13 cellular contexts compared by ENCODE assay signal in genomic region chr9:134178781-134179551, GRCh38. TPM values are rescaled to one million over a fixed set of nuclear protein-coding genes. Genes with fewer than 3 reads are reported as not detected.
DNase-seq lines count a peak whose midpoint lies in the region; ATAC-seq and TF ChIP-seq lines count a peak whose summit lies in the region.
"Had no signal": no experiment of that assay in that cellular context is flagged by ENCODE, and none has a peak within 500 bp of the region (broad histone marks: within the 10 kb centered on the region; RNA-seq: fewer than 3 reads in every experiment).

No MANE protein-coding gene starts in this region.

- H3K27ac ChIP-seq in SK-N-SH (ENCODE audit: low read depth in 2 of 2, low read length in 1 of 2) = no peak overlapping the region
- H3K27ac ChIP-seq: 22Rv1 had no signal

- POLR2A ChIA-PET in SK-N-SH (lab: Yijun Ruan, JAX) = no interaction called here

- no peak overlapping the region for H3K9ac ChIP-seq in SK-N-SH

- H4K20me1 ChIP-seq in SK-N-SH (ENCODE audit: insufficient read depth) = no peaks in the 10 kb centered on the region

- no peak for TF ChIP-seq CTCF in SK-N-SH (IDR thresholded peaks at IDR 0.05)

- no peak overlapping the region for H2AFZ ChIP-seq in SK-N-SH (ENCODE audit: low read depth)

- H3F3A ChIP-seq in SK-N-SH (replicated peaks; ENCODE audit: insufficient read depth) = no peaks in the 10 kb centered on the region

- H3K4me3 ChIP-seq in SK-N-SH (ENCODE audit: low read depth in 2 of 2, low read length in 1 of 2) = no peak overlapping the region

- H3K9me3 ChIP-seq in SK-N-SH = no peaks in the 10 kb centered on the region

- no peaks in the 10 kb centered on the region for H3K79me2 ChIP-seq in SK-N-SH (ENCODE audit: insufficient read depth)

- DNase-seq in SK-N-SH = peak; percentile 54
- DNase-seq in astrocyte of the hippocampus (ENCODE audit: low read depth, low spot score) = peak; percentile 34
- DNase-seq in left kidney (ENCODE audit: low read depth, low spot score) = peak; percentile 67
- DNase-seq in stromal cell of bone marrow (ENCODE audit: low read depth) = peak; percentile 78
- no peak for DNase-seq in NCI-H2107 (lab: John Stamatoyannopoulos, UW)
- no peak for DNase-seq in HT-29 (ENCODE audit: low spot score)
- DNase-seq: central memory CD4-positive, alpha-beta T cell; stimulated activated CD4-positive, alpha-beta T cell treated with anti-CD3 and anti-CD28 coated beads, Interleukin-1b, Interleukin-23, amount 100 ng/mL, for 48 hours; substantia nigra had no signal

- no peaks in the 10 kb centered on the region for H3K36me3 ChIP-seq in SK-N-SH (replicated peaks in 1 of 2; ENCODE audit: control insufficient read depth in 1 of 2, insufficient read depth in 2 of 2, low read length in 1 of 2)

- ATAC-seq in SK-N-SH treated with all-trans-retinoic acid at 6 μM for 48 hours = no peak; the same call in 1 of the 3 replicates
- ATAC-seq in GM18505 (IDR thresholded peaks at IDR 0.05; ENCODE audit: unreplicated experiment) = no peak

- CTCF ChIA-PET in SK-N-SH (lab: Yijun Ruan, JAX) = interaction anchor here (1.0 to 2.8 kb wide), 5 partner anchors 8 to 600 kb away, joined by 3 to 21 read pairs (median 4); no protein-coding TSS in a partner anchor

- H3K4me1 ChIP-seq in SK-N-SH (ENCODE audit: control insufficient read depth in 1 of 2, insufficient read depth in 2 of 2, low read depth in 1 of 2, low read length in 1 of 2) = peaks cover 0 to 7% of the 10 kb centered on the region in 2 experiments; a peak in 1 of 4 replicates

- no peak for TF ChIP-seq POLR2A in GM18505 (IDR thresholded peaks at IDR 0.05; ENCODE audit: borderline replicate concordance, extremely low read depth, insufficient read depth, insufficient read length)

- no peaks in the 10 kb centered on the region for H3K9me2 ChIP-seq in SK-N-SH

- no peak for TF ChIP-seq EP300 in SK-N-SH (IDR thresholded peaks at IDR 0.05; ENCODE audit: borderline replicate concordance in 1 of 2, low read depth in 1 of 2, low read length in 1 of 2)

- H3K27me3 ChIP-seq in SK-N-SH (ENCODE audit: insufficient read depth) = peaks cover 7% of the 10 kb centered on the region; the same call in 1 of the 2 replicates

- 68% methylated on average over 19 of the region's 30 CpGs for WGBS in SK-N-SH (ENCODE audit: low lambda C conversion rate)

- TF ChIP-seq RAD21 in SK-N-SH (IDR thresholded peaks at IDR 0.05; ENCODE audit: low read length) = no peak

- H3K4me2 ChIP-seq in SK-N-SH = no peak overlapping the region

TF ChIP-seq in SK-N-SH, 30 proteins besides CTCF, POLR2A, EP300 and RAD21:
- no peak for TF ChIP-seq USF2 (IDR thresholded peaks at IDR 0.05; ENCODE audit: borderline replicate concordance, low read depth, low read length)

TF ChIP-seq in SK-N-SH treated with all-trans-retinoic acid at 6 μM for 48 hours, 23 proteins besides CTCF, POLR2A, EP300 and RAD21:
- no peak for TF ChIP-seq CSRNP3 (CRISPR knock-in tag; IDR thresholded peaks at IDR 0.05)
- no peak for TF ChIP-seq ZNF70 (CRISPR knock-in tag; IDR thresholded peaks at IDR 0.05)
- TF ChIP-seq ESRRG (CRISPR knock-in tag; IDR thresholded peaks at IDR 0.05) = no peak
- TF ChIP-seq ZFP30 (CRISPR knock-in tag; IDR thresholded peaks at IDR 0.05) = no peak
- TF ChIP-seq ZNF565 (CRISPR knock-in tag; conservative IDR thresholded peaks at IDR 0.05; ENCODE audit: low read depth) = no peak
- TF ChIP-seq ZC3H10 (CRISPR knock-in tag; IDR thresholded peaks at IDR 0.05) = no peak
- no peak for TF ChIP-seq TOX (CRISPR knock-in tag; IDR thresholded peaks at IDR 0.05; ENCODE audit: borderline replicate concordance)
- TF ChIP-seq GLIS3 (CRISPR knock-in tag; IDR thresholded peaks at IDR 0.05) = no peak
- TF ChIP-seq ISL1 (CRISPR knock-in tag; IDR thresholded peaks at IDR 0.05) = no peak
- TF ChIP-seq PATZ1 (CRISPR knock-in tag; IDR thresholded peaks at IDR 0.05; ENCODE audit: borderline replicate concordance) = no peak
TF ChIP-seq in SK-N-SH treated with all-trans-retinoic acid at 6 μM for 48 hours: peak in this region for 0.

RNA-seq across cellular contexts. Expression of gene RNU6ATAC, which starts 14.6 kb away (rescaled TPM):
- not detected in 2 replicates for polyA plus RNA-seq in SK-N-SH (2012; rRNA removed)
- not detected in 2 replicates for polyA plus RNA-seq in SK-N-SH (2012; cell fraction: cytosol; rRNA removed)
- not detected in 2 replicates for polyA plus RNA-seq in SK-N-SH (2012; cell fraction: nucleus; rRNA removed)
- not detected in 2 replicates for total RNA-seq in HT-29 (2014; rRNA removed; shearing (Covaris generic))
- total RNA-seq: glomerular endothelial cell had no signal

RNA-seq across cellular contexts. Expression of gene WDR5, which starts 43.1 kb away (rescaled TPM):
- polyA plus RNA-seq in SK-N-SH (2012; rRNA removed) = 35.1 and 36.6 TPM in 2 replicates
- 24.3 and 32.1 TPM in 2 replicates for polyA plus RNA-seq in SK-N-SH (2012; cell fraction: cytosol; rRNA removed)
- polyA plus RNA-seq in SK-N-SH (2012; cell fraction: nucleus; rRNA removed) = 61.4 and 63.3 TPM in 2 replicates
- total RNA-seq in HT-29 (2014; rRNA removed; shearing (Covaris generic)) = 37.3 and 42.5 TPM in 2 replicates

Comparison
In these comparisons a context has a peak if more than half of its experiments do, and no peak if none do; other contexts are left out.
1. DNase-seq: peak in SK-N-SH (single experiment), astrocyte of the hippocampus (single experiment), left kidney (single experiment) and stromal cell of bone marrow (single experiment); none in NCI-H2107 (single experiment) and HT-29 (single experiment).